In genomic region chr22:49827307-49827852, GRCh38 we compare ENCODE assay signal across 8 cellular contexts. TPM values are rescaled to one million over a fixed set of nuclear protein-coding genes. Genes with fewer than 3 reads are reported as not detected.
A peak's percentile ranks its signal among the peaks of the same experiment; 100 is the strongest.
DNase-seq lines count a peak whose midpoint lies in the region; ATAC-seq and TF ChIP-seq lines count a peak whose summit lies in the region.

No MANE protein-coding gene starts in this region.

- H3K4me1 Mint-ChIP-seq in naive B cell = peaks cover 36 to 53% (median 42%) of the 10 kb centered on the region in 3 donors

- H3K4me3 ChIP-seq in GM06990 (replicated peaks; ENCODE audit: low read depth, low read length) (peak overlapping the region; percentile 87), MG63 (peak overlapping the region; percentile 84), choroid plexus epithelial cell (ENCODE audit: low read depth, low read length) (peak overlapping the region; percentile 72)

- H3K27me3 ChIP-seq in GM06990 (replicated peaks; ENCODE audit: control insufficient read depth, insufficient read depth, low read length) (no peaks in the 10 kb centered on the region), MG63 (no peaks in the 10 kb centered on the region)

- peak overlapping the region in 6 of 8 donors; percentile 42 to 88 (median 56) for H3K4me3 Mint-ChIP-seq in naive B cell

- no peaks in the 10 kb centered on the region for H3K27me3 Mint-ChIP-seq in naive B cell

- DNase-seq in GM06990 (ENCODE audit: extremely low read depth, insufficient read length) (no peak), MG63 (no peak), choroid plexus epithelial cell (ENCODE audit: low read depth) (peak; percentile 21), naive B cell (no peak), NCI-H1694 (lab: John Stamatoyannopoulos, UW) (no peak), NCI-H510A (lab: John Stamatoyannopoulos, UW) (no peak)

- peak overlapping the region in 1 of 6 donors; percentile 51 for H3K27ac Mint-ChIP-seq in naive B cell

- H3K36me3 Mint-ChIP-seq in naive B cell = peaks cover 9 to 13% of the 10 kb centered on the region in 2 donors

- ATAC-seq in naive B cell (ENCODE audit: low read depth in 2 of 2) (peak; percentile 29 to 46), GM21825 (IDR thresholded peaks at IDR 0.05; ENCODE audit: unreplicated experiment) (no peak), GM21515 (IDR thresholded peaks at IDR 0.05; ENCODE audit: unreplicated experiment) (no peak)

- no peak for TF ChIP-seq CTCF in GM06990 (IDR thresholded peaks at IDR 0.05; ENCODE audit: insufficient read depth, low read length, poor library complexity, severe bottlenecking)
- no peak for TF ChIP-seq CTCF in choroid plexus epithelial cell (conservative IDR thresholded peaks at IDR 0.05; ENCODE audit: low read depth, low read length)

- H3K9me3 Mint-ChIP-seq in naive B cell = no peaks in the 10 kb centered on the region

- peaks cover 2% of the 10 kb centered on the region; the same call in 1 of the 2 replicates for H3K9me3 ChIP-seq in MG63

- H3K36me3 ChIP-seq in GM06990 (ENCODE audit: control insufficient read depth, insufficient read depth, low read length) = peaks cover 12% of the 10 kb centered on the region
- peaks cover 38% of the 10 kb centered on the region for H3K36me3 ChIP-seq in MG63

RNA-seq across cellular contexts. Expression of gene BRD1, which starts 0.3 kb away (rescaled TPM):
- total RNA-seq in MG63 (2014; rRNA removed; shearing (Covaris generic); ENCODE audit: low replicate concordance) = 17.3 and 18.0 TPM in 2 replicates
- polyA plus RNA-seq in naive B cell (ENCODE audit: low read depth in 6 of 6) = 1 to 10 TPM in 5 of 6 donors, under 1 TPM in 1; 0.23 to 3.0 (median 1.8) TPM

RNA-seq across cellular contexts. Expression of gene ZBED4, which starts 26.3 kb away (rescaled TPM):
- total RNA-seq in MG63 (2014; rRNA removed; shearing (Covaris generic); ENCODE audit: low replicate concordance) = 5.8 and 9.4 TPM in 2 replicates
- polyA plus RNA-seq in naive B cell (ENCODE audit: low read depth in 6 of 6) = 10 to 100 TPM in 1 of 6 donors, 1 to 10 TPM in 5; 3.8 to 10.3 (median 6.1) TPM

Comparison
In these comparisons a context has a peak if more than half of its experiments do, and no peak if none do; other contexts are left out.
1. ATAC-seq: peak in naive B cell (2 of 2); none in GM21825 (single experiment) and GM21515 (single experiment).
2. Peak in every context shown above with its lines, with median percentiles within 50 percentile points of each other: H3K4me3 ChIP-seq.